Comparison of ENCODE assay signal across 12 cellular contexts in genomic region chr17:73770849-73771229, GRCh38.
DNase-seq lines count a peak whose midpoint lies in the region; ATAC-seq, FAIRE-seq and TF ChIP-seq lines count a peak whose summit lies in the region.
"Had no signal": no experiment of that assay in that cellular context is flagged by ENCODE, and none has a peak within 500 bp of the region (broad histone marks: within the 10 kb centered on the region; RNA-seq: fewer than 3 reads in every experiment).

No MANE protein-coding gene starts in this region.

- TF ChIP-seq EP300 in A549 (IDR thresholded peaks at IDR 0.05) = no peak

- peak; percentile 36 to 59; a peak in 5 of 6 replicates for ATAC-seq in A549
- peak; percentile 41 for ATAC-seq in HCT116
- no peak for ATAC-seq in GM21717 (IDR thresholded peaks at IDR 0.05; ENCODE audit: unreplicated experiment)
- ATAC-seq: CD8-positive, alpha-beta T cell had no signal

- WGBS in A549 (ENCODE audit: missing lambda C conversion rate) = 66% methylated on average over 6 of the region's 6 CpGs

- H3K27ac ChIP-seq in A549 (peak overlapping the region; percentile 65 to 68; a peak in 5 of 6 replicates), HCT116 (ENCODE audit: low read depth, low read length) (no peak overlapping the region), neural progenitor cell (no peak overlapping the region), PC-9 (no peak overlapping the region)
- H3K27ac ChIP-seq: HL-60, KMS-11 had no signal

- TF ChIP-seq CTCF in A549 (IDR thresholded peaks at IDR 0.05) (no peak), HCT116 (IDR thresholded peaks at IDR 0.05 in 2 of 3, conservative IDR thresholded peaks at IDR 0.05 in 1 of 3; ENCODE audit: borderline replicate concordance in 1 of 3, insufficient read depth in 1 of 3, low read depth in 2 of 3, low read length in 2 of 3) (no peak), brain (conservative IDR thresholded peaks at IDR 0.05) (no peak), neural progenitor cell (IDR thresholded peaks at IDR 0.05) (no peak), PC-9 (conservative IDR thresholded peaks at IDR 0.05) (no peak)

- H2AFZ ChIP-seq in HCT116 (ENCODE audit: low read depth, low read length, poor library complexity, severe bottlenecking) (no peak overlapping the region), neural progenitor cell (replicated peaks) (no peak overlapping the region), PC-9 (no peak overlapping the region)

- TF ChIP-seq RAD21 in A549 (conservative IDR thresholded peaks at IDR 0.05 in 1 of 2, IDR thresholded peaks at IDR 0.05 in 1 of 2) (no peak), HCT116 (IDR thresholded peaks at IDR 0.05; ENCODE audit: low read depth) (no peak)

- H3K4me3 ChIP-seq in A549 (no peak overlapping the region), HCT116 (replicated peaks in 1 of 2; ENCODE audit: low read depth in 1 of 2, low read length in 2 of 2) (no peak overlapping the region), neural progenitor cell (no peak overlapping the region), PC-9 (no peak overlapping the region)

- no peaks in the 10 kb centered on the region for H3K36me3 Mint-ChIP-seq in brain
- no peaks in the 10 kb centered on the region for H3K36me3 Mint-ChIP-seq in neural progenitor cell
- H3K36me3 Mint-ChIP-seq: CD8-positive, alpha-beta T cell had no signal

- TF ChIP-seq POLR2A in A549 (IDR thresholded peaks at IDR 0.05; ENCODE audit: low read length) (no peak), HCT116 (IDR thresholded peaks at IDR 0.05; ENCODE audit: borderline replicate concordance, extremely low read depth, insufficient read depth, insufficient read length) (no peak)

- DNase-seq in A549 (ENCODE audit: low read depth in 1 of 2, low spot score in 1 of 2) = no peak
- DNase-seq in HCT116 (ENCODE audit: low read depth, low spot score) = no peak
- no peak for DNase-seq in neural progenitor cell (ENCODE audit: low spot score)
- no peak for DNase-seq in SHP77 (lab: John Stamatoyannopoulos, UW)
- no peak for DNase-seq in PC-9
- DNase-seq: CD8-positive, alpha-beta T cell; NCI-H526 had no signal

- POLR2A ChIA-PET in A549 (lab: Yijun Ruan, JAX) (interaction anchor here (1.1 kb wide), 1 partner anchor 27 kb away, joined by 3 read pairs; no protein-coding TSS in a partner anchor), HCT116 (lab: Charles Lee) (interaction anchor here (0.6 kb wide), 1 partner anchor 353 kb away, joined by 3 read pairs; no protein-coding TSS in a partner anchor), PC-9 (lab: Charles Lee; ENCODE audit: unreplicated experiment) (no interaction called here)

- H3K27me3 ChIP-seq in HCT116 (ENCODE audit: insufficient read depth, low read length) = peaks cover 64% of the 10 kb centered on the region
- H3K27me3 ChIP-seq in neural progenitor cell = no peaks in the 10 kb centered on the region
- peaks cover 83% of the 10 kb centered on the region for H3K27me3 ChIP-seq in PC-9 (ENCODE audit: insufficient read depth, low read depth)

- peak overlapping the region; percentile 64 to 86 (median 80) for H3K27ac Mint-ChIP-seq in brain
- peak overlapping the region; percentile 3 for H3K27ac Mint-ChIP-seq in neural progenitor cell
- H3K27ac Mint-ChIP-seq: CD8-positive, alpha-beta T cell had no signal

- RAD21 ChIA-PET in HCT116 (lab: Charles Lee; ENCODE audit: low non-redundant PET in 1 of 2, low total read pairs in 2 of 2, uncharacterized antibody in 2 of 2, unreplicated experiment in 2 of 2) = no interaction called here

- intact Hi-C loops in HCT116 (cut with micrococcal nuclease) (no loop called here), PC-9 (cut with micrococcal nuclease; ENCODE audit: unreplicated experiment) (no loop called here)

- H3K9me3 ChIP-seq in A549 (no peaks in the 10 kb centered on the region), HCT116 (ENCODE audit: control insufficient read depth in 1 of 2, insufficient read depth in 1 of 2, low read depth in 1 of 2, low read length in 2 of 2) (no peaks in the 10 kb centered on the region), neural progenitor cell (ENCODE audit: low read depth) (no peaks in the 10 kb centered on the region), PC-9 (ENCODE audit: insufficient read depth, low read depth) (no peaks in the 10 kb centered on the region)

- FAIRE-seq in A549 (lab: Jason Lieb, UNC) = no peak
- FAIRE-seq: H1 had no signal

- H3K9me3 Mint-ChIP-seq in brain (peaks cover 0 to 3% (median 2%) of the 10 kb centered on the region in 5 experiments), neural progenitor cell (peaks cover 7% of the 10 kb centered on the region)
- H3K9me3 Mint-ChIP-seq: CD8-positive, alpha-beta T cell had no signal

- no TSS peak for BruUV-seq in HCT116 (replicated peaks; lab: Mats Ljungman, UMichigan)
- BruUV-seq in PC-9 (replicated peaks; lab: Mats Ljungman, UMichigan) = no TSS peak

- peaks cover 22% of the 10 kb centered on the region for H3K4me1 ChIP-seq in A549
- H3K4me1 ChIP-seq in HCT116 (ENCODE audit: control insufficient read depth in 1 of 2, insufficient read depth in 2 of 2, low read length in 2 of 2) = peaks cover 7 to 9% of the 10 kb centered on the region in 2 experiments
- H3K4me1 ChIP-seq in neural progenitor cell = peaks cover 6% of the 10 kb centered on the region
- H3K4me1 ChIP-seq in PC-9 (replicated peaks; ENCODE audit: insufficient read depth) = no peaks in the 10 kb centered on the region

- H3K79me2 ChIP-seq in HCT116 (ENCODE audit: insufficient read depth, low read length) (no peaks in the 10 kb centered on the region), neural progenitor cell (ENCODE audit: low read depth) (no peaks in the 10 kb centered on the region), PC-9 (ENCODE audit: low read depth) (no peaks in the 10 kb centered on the region)

- no peaks in the 10 kb centered on the region for H3F3A ChIP-seq in neural progenitor cell (ENCODE audit: low read depth)
- no peaks in the 10 kb centered on the region for H3F3A ChIP-seq in PC-9 (ENCODE audit: insufficient read depth, low read depth)

- peaks cover 78% of the 10 kb centered on the region for H3K4me1 Mint-ChIP-seq in brain
- H3K4me1 Mint-ChIP-seq in neural progenitor cell = peaks cover 22% of the 10 kb centered on the region

- H3K4me2 ChIP-seq in A549 (peak overlapping the region; percentile 71), HCT116 (ENCODE audit: low read length) (peak overlapping the region; percentile 46; the same call in 1 of the 2 replicates), neural progenitor cell (no peak overlapping the region), PC-9 (no peak overlapping the region)
- H3K4me2 ChIP-seq: KMS-11 had no signal

- H4K20me1 ChIP-seq in HCT116 (ENCODE audit: insufficient read depth) (no peaks in the 10 kb centered on the region), neural progenitor cell (ENCODE audit: low read depth) (no peaks in the 10 kb centered on the region), PC-9 (ENCODE audit: insufficient read depth) (no peaks in the 10 kb centered on the region; the same call in 1 of the 2 replicates)

- peaks cover 6% of the 10 kb centered on the region for H3K27me3 Mint-ChIP-seq in brain
- H3K27me3 Mint-ChIP-seq in neural progenitor cell (ENCODE audit: insufficient read depth, low read depth) = peaks cover 10% of the 10 kb centered on the region

- H3K9me2 ChIP-seq in HCT116 (ENCODE audit: insufficient read depth) (no peaks in the 10 kb centered on the region), PC-9 (ENCODE audit: insufficient read depth) (no peaks in the 10 kb centered on the region)

- H3K9ac ChIP-seq in HCT116 (ENCODE audit: low read length) (no peak overlapping the region), neural progenitor cell (no peak overlapping the region)
- H3K9ac ChIP-seq: KMS-11 had no signal

- no peaks in the 10 kb centered on the region for H3K36me3 ChIP-seq in HCT116 (ENCODE audit: control insufficient read depth in 1 of 2, insufficient read depth in 2 of 2, low read length in 2 of 2)
- H3K36me3 ChIP-seq in neural progenitor cell = no peaks in the 10 kb centered on the region
- no peaks in the 10 kb centered on the region for H3K36me3 ChIP-seq in PC-9 (ENCODE audit: low read depth)

- H3K4me3 Mint-ChIP-seq in brain (peak overlapping the region in 1 of 5 experiments; percentile 9), neural progenitor cell (no peak overlapping the region)
- H3K4me3 Mint-ChIP-seq: CD8-positive, alpha-beta T cell had no signal

- CTCF ChIA-PET in A549 (lab: Yijun Ruan, JAX) (interaction anchor here (0.9 to 2.2 kb wide), 5 partner anchors 14 to 68 kb away, joined by 3 to 8 read pairs (median 3); no protein-coding TSS in a partner anchor), HCT116 (lab: Charles Lee) (interaction anchor here (0.9 kb wide), 1 partner anchor 28 kb away, joined by 6 read pairs; no protein-coding TSS in a partner anchor), PC-9 (lab: Charles Lee) (no interaction called here)

TF ChIP-seq in A549, 52 proteins besides CTCF, POLR2A, EP300 and RAD21:
- TF ChIP-seq RFX5 (IDR thresholded peaks at IDR 0.05) (no peak), PBX3 (IDR thresholded peaks at IDR 0.05) (no peak)
TF ChIP-seq in A549: peak in this region for 0.

TF ChIP-seq in HCT116, 20 proteins besides CTCF, POLR2A, EP300 and RAD21 (continues in another document):
- TF ChIP-seq TCF7L2 (IDR thresholded peaks at IDR 0.05; ENCODE audit: borderline replicate concordance, extremely low read depth, insufficient read depth, insufficient read length) = no peak
- TF ChIP-seq ZFX (IDR thresholded peaks at IDR 0.05) = no peak
- no peak for TF ChIP-seq YY1 (IDR thresholded peaks at IDR 0.05; ENCODE audit: extremely low read depth, insufficient replicate concordance, low read depth, low read length)
- TF ChIP-seq SRF (IDR thresholded peaks at IDR 0.05; ENCODE audit: low read depth) = no peak
- no peak for TF ChIP-seq CEBPB (IDR thresholded peaks at IDR 0.05; ENCODE audit: low read depth)

Comparison
In these comparisons a context has a peak if more than half of its experiments do, and no peak if none do; other contexts are left out.
1. H3K27ac ChIP-seq: peak in A549 (2 of 2); none in HCT116 (single experiment), neural progenitor cell (single experiment) and PC-9 (single experiment).
2. H3K4me2 ChIP-seq: peak in A549 (single experiment) and HCT116 (single experiment); none in neural progenitor cell (single experiment) and PC-9 (single experiment).